ENCODE assay signal across 21 cellular contexts in the genomic region with DNA sequence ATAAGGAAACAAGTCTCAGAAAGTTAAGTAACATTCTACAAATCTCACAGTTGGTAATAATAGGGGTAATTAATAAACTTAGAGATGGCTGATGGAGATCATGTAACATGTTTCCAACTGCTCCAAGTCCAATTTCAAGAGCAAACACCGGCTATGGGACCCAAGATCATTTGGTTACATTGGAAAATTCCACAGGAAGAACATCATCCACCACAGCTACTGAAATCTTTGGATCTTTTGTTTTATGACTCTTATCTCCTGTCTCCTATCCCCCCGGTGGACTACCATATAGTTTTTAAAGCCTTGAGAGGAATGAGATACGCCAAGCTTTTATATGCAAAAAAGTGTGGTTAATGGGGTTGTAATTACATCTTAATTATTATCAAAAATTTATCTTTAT.
"Had no signal": no experiment of that assay in that cellular context is flagged by ENCODE, and none has a peak within 500 bp of the region (broad histone marks: within the 10 kb centered on the region; RNA-seq: fewer than 3 reads in every experiment).

No MANE protein-coding gene starts in this region.

- H3K27me3 ChIP-seq: cardiac muscle cell, foreskin keratinocyte, upper lobe of left lung had no signal

- H3K36me3 ChIP-seq: cardiac muscle cell, upper lobe of left lung had no signal

- ATAC-seq: activated T-cell treated with anti-CD3 and anti-CD28 coated beads, Interleukin-2, amount 50 U/mL, for 4 hours; foreskin keratinocyte; stimulated activated naive CD8-positive, alpha-beta T cell treated with anti-CD3 and anti-CD28 coated beads, Interleukin-15, Interleukin-2, amounts not matched to agents 100 U/mL and 50 U/mL, for 24 hours; WTC11 had no signal

- H3K9me3 Mint-ChIP-seq: activated naive CD8-positive, alpha-beta T cell treated with anti-CD3 and anti-CD28 coated beads for 36 hours; activated T-helper 2 cell treated with anti-CD3 and anti-CD28 coated beads, Interferon-gamma antibody, Interleukin-2, Interleukin-4, amounts not matched to agents 10 μg/mL and 5 μg/mL and 100 μg/mL, durations not matched to agents 14 hours and 24 hours and 36 hours; endodermal cell; nephron had no signal

- DNase-seq: activated CD4-positive, alpha-beta T cell treated with anti-CD3 and anti-CD28 coated beads, Interleukin-2, amount 50 U/mL, for 48 hours; activated CD8-positive, alpha-beta memory T cell treated with anti-CD3 and anti-CD28 coated beads, Interleukin-2, amount 50 U/mL, for 48 hours; activated naive CD4-positive, alpha-beta T cell; activated naive CD8-positive, alpha-beta T cell treated with anti-CD3 and anti-CD28 coated beads for 36 hours; activated T-cell treated with anti-CD3 and anti-CD28 coated beads, Interleukin-2, amount 50 U/mL, for 4 hours; amniotic stem cell; cortex of kidney; endodermal cell; foreskin keratinocyte; glutamatergic neuron; hypothalamus; retina; stimulated activated CD4-positive, alpha-beta T cell treated with anti-CD3 and anti-CD28 coated beads, Interleukin-4, amount 100 ng/mL, for 4 hours; stimulated activated naive CD8-positive, alpha-beta T cell treated with anti-CD3 and anti-CD28 coated beads, Interleukin-15, Interleukin-2, amounts not matched to agents 100 U/mL and 50 U/mL, for 24 hours; T-helper 1 cell; upper lobe of left lung had no signal

- H3K4me3 Mint-ChIP-seq: activated naive CD8-positive, alpha-beta T cell treated with anti-CD3 and anti-CD28 coated beads for 36 hours; activated T-cell treated with anti-CD3 and anti-CD28 coated beads, Interleukin-2, amount 50 U/mL, for 4 hours; endodermal cell; memory B cell; nephron; WTC11 had no signal

- H3K27me3 Mint-ChIP-seq: memory B cell had no signal

- H3K27ac Mint-ChIP-seq: activated naive CD8-positive, alpha-beta T cell treated with anti-CD3 and anti-CD28 coated beads for 36 hours; activated T-helper 2 cell treated with anti-CD3 and anti-CD28 coated beads, Interferon-gamma antibody, Interleukin-2, Interleukin-4, amounts not matched to agents 10 μg/mL and 5 μg/mL and 100 μg/mL, durations not matched to agents 14 hours and 24 hours and 36 hours; endodermal cell; memory B cell; WTC11 had no signal

- H3K36me3 Mint-ChIP-seq: activated naive CD8-positive, alpha-beta T cell treated with anti-CD3 and anti-CD28 coated beads for 36 hours; memory B cell; WTC11 had no signal

- H3K4me1 Mint-ChIP-seq: activated naive CD8-positive, alpha-beta T cell treated with anti-CD3 and anti-CD28 coated beads for 36 hours; memory B cell; nephron had no signal

- H3K27ac ChIP-seq: cardiac muscle cell, foreskin keratinocyte, upper lobe of left lung had no signal

- H3K4me3 ChIP-seq: cardiac muscle cell, upper lobe of left lung had no signal

- H3K4me1 ChIP-seq: foreskin keratinocyte had no signal

- H3K9me3 ChIP-seq: upper lobe of left lung had no signal
